Comparison of ENCODE assay signal across 11 cellular contexts in the genomic region with DNA sequence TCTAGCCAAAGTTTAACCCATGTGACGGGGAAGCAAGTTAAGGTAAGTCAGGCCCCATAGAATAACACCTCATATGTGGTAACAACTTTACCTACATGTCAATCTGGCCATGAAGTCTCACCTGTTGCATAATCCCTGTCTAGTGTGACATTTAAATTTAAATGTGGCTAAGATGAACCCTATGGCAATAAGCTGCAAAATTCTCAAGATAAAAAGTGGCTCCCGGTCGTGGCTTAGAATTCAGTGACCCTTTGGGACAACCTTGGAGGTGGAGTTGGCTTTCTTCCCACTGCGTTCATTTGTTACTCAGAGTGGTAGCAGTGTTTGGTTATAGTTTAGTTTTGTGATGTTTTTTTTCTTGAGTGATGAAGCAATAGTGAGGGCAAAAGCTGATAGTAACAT.
A peak's percentile ranks its signal among the peaks of the same experiment; 100 is the strongest.
DNase-seq lines count a peak whose midpoint lies in the region; ATAC-seq, FAIRE-seq and TF ChIP-seq lines count a peak whose summit lies in the region.
"Had no signal": no experiment of that assay in that cellular context is flagged by ENCODE, and none has a peak within 500 bp of the region (broad histone marks: within the 10 kb centered on the region; RNA-seq: fewer than 3 reads in every experiment).

No MANE protein-coding gene starts in this region.

- H3K36me3 ChIP-seq in gastroesophageal sphincter (no peaks in the 10 kb centered on the region), small intestine (ENCODE audit: control insufficient read depth in 2 of 2, insufficient read depth in 2 of 2, low read length in 2 of 2) (no peaks in the 10 kb centered on the region), Karpas-422 (ENCODE audit: insufficient read depth, low read length) (no peaks in the 10 kb centered on the region)
- H3K36me3 ChIP-seq: cardiac muscle cell had no signal

- H3K9ac ChIP-seq in Karpas-422 (ENCODE audit: low read length), result no peak overlapping the region

- TF ChIP-seq POLR2A in gastroesophageal sphincter (IDR thresholded peaks at IDR 0.05), result no peak

- H3K27ac Mint-ChIP-seq in activated T-helper 1 cell treated with anti-CD3 and anti-CD28 coated beads, Interleukin-12 subunit alpha, Interleukin-12 subunit beta, Interleukin-2, Interleukin-4 antibody, amounts not matched to agents 30 ng/mL and 10 ng/mL and 1 ng/mL, durations not matched to agents 14 hours and 24 hours and 36 hours, result peak overlapping the region; percentile 90

- no peak for TF ChIP-seq CTCF in gastroesophageal sphincter (IDR thresholded peaks at IDR 0.05)

- H3K4me1 Mint-ChIP-seq in activated T-helper 1 cell treated with anti-CD3 and anti-CD28 coated beads, Interleukin-12 subunit alpha, Interleukin-12 subunit beta, Interleukin-2, Interleukin-4 antibody, amounts not matched to agents 30 ng/mL and 10 ng/mL and 1 ng/mL, durations not matched to agents 14 hours and 24 hours and 36 hours (ENCODE audit: low read depth), result peaks cover 89% of the 10 kb centered on the region

- no peak overlapping the region for H3K4me2 ChIP-seq in Karpas-422 (ENCODE audit: low read depth, low read length, poor library complexity, severe bottlenecking)

- H3K27ac ChIP-seq in gastroesophageal sphincter, result peak overlapping the region; percentile 75 to 84 (median 80)
- peak overlapping the region in 1 of 2 donors; percentile 85 for H3K27ac ChIP-seq in small intestine (ENCODE audit: low read depth in 1 of 2, low read length in 1 of 2)
- H3K27ac ChIP-seq in Karpas-422 (ENCODE audit: low read length), result no peak overlapping the region
- H3K27ac ChIP-seq: cardiac muscle cell had no signal

- H3K4me3 Mint-ChIP-seq in activated T-helper 1 cell treated with anti-CD3 and anti-CD28 coated beads, Interleukin-12 subunit alpha, Interleukin-12 subunit beta, Interleukin-2, Interleukin-4 antibody, amounts not matched to agents 30 ng/mL and 10 ng/mL and 1 ng/mL, durations not matched to agents 14 hours and 24 hours and 36 hours, result peak overlapping the region; percentile 76

- no peaks in the 10 kb centered on the region for H3K27me3 ChIP-seq in gastroesophageal sphincter
- H3K27me3 ChIP-seq in small intestine (ENCODE audit: control insufficient read depth in 2 of 2, insufficient read depth in 2 of 2, low read length in 2 of 2), result no peaks in the 10 kb centered on the region
- H3K27me3 ChIP-seq in Karpas-422 (ENCODE audit: low read length), result no peaks in the 10 kb centered on the region
- H3K27me3 ChIP-seq: cardiac muscle cell had no signal

- H3K79me2 ChIP-seq in Karpas-422 (ENCODE audit: low read length), result no peaks in the 10 kb centered on the region

- no peak overlapping the region for H3K4me3 ChIP-seq in gastroesophageal sphincter
- no peak overlapping the region for H3K4me3 ChIP-seq in small intestine (ENCODE audit: low read depth in 1 of 2, low read length in 2 of 2)
- H3K4me3 ChIP-seq in Karpas-422 (ENCODE audit: low read length), result no peak overlapping the region
- H3K4me3 ChIP-seq: cardiac muscle cell had no signal

- FAIRE-seq in small intestine (lab: Jason Lieb, UNC), result no peak

- no peaks in the 10 kb centered on the region for H3K27me3 Mint-ChIP-seq in activated T-helper 1 cell treated with anti-CD3 and anti-CD28 coated beads, Interleukin-12 subunit alpha, Interleukin-12 subunit beta, Interleukin-2, Interleukin-4 antibody, amounts not matched to agents 30 ng/mL and 10 ng/mL and 1 ng/mL, durations not matched to agents 14 hours and 24 hours and 36 hours (ENCODE audit: insufficient read depth)

- WGBS in gastroesophageal sphincter (ENCODE audit: low coverage in 1 of 2), 2 donors, result 33 to 43% methylated on average over 3 to 4 of the region's 4 CpGs
- WGBS in small intestine, 3 donors, result 26 to 48% (median 41%) methylated on average over 4 of the region's 4 CpGs

- peak; percentile 53 for DNase-seq in HCEC 1CT
- DNase-seq in activated T-helper 1 cell treated with anti-CD3 and anti-CD28 coated beads, Interleukin-12 subunit alpha, Interleukin-12 subunit beta, Interleukin-2, Interleukin-4 antibody, amounts not matched to agents 30 ng/mL and 10 ng/mL and 1 ng/mL, durations not matched to agents 14 hours and 24 hours and 36 hours (ENCODE audit: low spot score), result no peak
- DNase-seq in small intestine, result peak; percentile 19
- DNase-seq in pons (ENCODE audit: low spot score), result no peak
- DNase-seq in Karpas-422, result no peak
- no peak for DNase-seq in SHP77 (lab: John Stamatoyannopoulos, UW)
- DNase-seq in NCI-H2171 treated with DMSO at 0.1 percent for 48 hours (lab: John Stamatoyannopoulos, UW), result no peak
- DNase-seq: occipital lobe, RPMI8226 had no signal

- H3K4me1 ChIP-seq in gastroesophageal sphincter (peaks cover 14 to 68% (median 25%) of the 10 kb centered on the region in 3 donors), small intestine (ENCODE audit: control insufficient read depth in 2 of 2, insufficient read depth in 1 of 2, low read depth in 1 of 2, low read length in 1 of 2) (peaks cover 1 to 18% of the 10 kb centered on the region in 2 donors), Karpas-422 (ENCODE audit: low read length) (peaks cover 12% of the 10 kb centered on the region)

- no peaks in the 10 kb centered on the region for H3K9me3 Mint-ChIP-seq in activated T-helper 1 cell treated with anti-CD3 and anti-CD28 coated beads, Interleukin-12 subunit alpha, Interleukin-12 subunit beta, Interleukin-2, Interleukin-4 antibody, amounts not matched to agents 30 ng/mL and 10 ng/mL and 1 ng/mL, durations not matched to agents 14 hours and 24 hours and 36 hours

- H3K9me3 ChIP-seq in gastroesophageal sphincter, result no peaks in the 10 kb centered on the region
- no peaks in the 10 kb centered on the region for H3K9me3 ChIP-seq in small intestine (ENCODE audit: control insufficient read depth, low read depth)
- no peaks in the 10 kb centered on the region for H3K9me3 ChIP-seq in Karpas-422 (ENCODE audit: low read length)

- no peaks in the 10 kb centered on the region for H4K20me1 ChIP-seq in Karpas-422 (ENCODE audit: insufficient read depth, low read depth, low read length)

- TF ChIP-seq EP300 in gastroesophageal sphincter (IDR thresholded peaks at IDR 0.05), result no peak

- H3K36me3 Mint-ChIP-seq in activated T-helper 1 cell treated with anti-CD3 and anti-CD28 coated beads, Interleukin-12 subunit alpha, Interleukin-12 subunit beta, Interleukin-2, Interleukin-4 antibody, amounts not matched to agents 30 ng/mL and 10 ng/mL and 1 ng/mL, durations not matched to agents 14 hours and 24 hours and 36 hours (ENCODE audit: low read depth), result peaks cover 35% of the 10 kb centered on the region

- H2AFZ ChIP-seq in Karpas-422 (ENCODE audit: low read length), result no peak overlapping the region

- intact Hi-C loops in activated T-helper 1 cell treated with anti-CD3 and anti-CD28 coated beads, Interleukin-12 subunit alpha, Interleukin-12 subunit beta, Interleukin-2, Interleukin-4 antibody, amounts not matched to agents 30 ng/mL and 10 ng/mL and 1 ng/mL, durations not matched to agents 14 hours and 24 hours and 36 hours (cut with micrococcal nuclease), result loop anchor here (1.0 to 10.0 kb wide), 5 partner anchors 49 to 1183 kb away; partner anchors contain the start of gene EGR2

- ATAC-seq in gastroesophageal sphincter, result peak; percentile 27

- H3K9me2 ChIP-seq in Karpas-422 (replicated peaks; ENCODE audit: insufficient read depth, low read length), result no peaks in the 10 kb centered on the region

Comparison
In these comparisons a context has a peak if more than half of its experiments do, and no peak if none do; other contexts are left out.
1. DNase-seq: peak in HCEC 1CT (single experiment) and small intestine (single experiment); none in activated T-helper 1 cell treated with anti-CD3 and anti-CD28 coated beads, Interleukin-12 subunit alpha, Interleukin-12 subunit beta, Interleukin-2, Interleukin-4 antibody, amounts not matched to agents 30 ng/mL and 10 ng/mL and 1 ng/mL, durations not matched to agents 14 hours and 24 hours and 36 hours (single experiment), pons (single experiment), Karpas-422 (single experiment), SHP77 (0 of 2) and NCI-H2171 treated with DMSO at 0.1 percent for 48 hours (single experiment).